ENCODE assay signal across 18 cellular contexts in genomic region chr3:64147211-64147610, GRCh38.
A peak's percentile ranks its signal among the peaks of the same experiment; 100 is the strongest.
DNase-seq lines count a peak whose midpoint lies in the region; ATAC-seq and TF ChIP-seq lines count a peak whose summit lies in the region.
"Had no signal": no experiment of that assay in that cellular context is flagged by ENCODE, and none has a peak within 500 bp of the region (broad histone marks: within the 10 kb centered on the region; RNA-seq: fewer than 3 reads in every experiment).

No MANE protein-coding gene starts in this region.

- H4K20me1 ChIP-seq in mammary epithelial cell (ENCODE audit: insufficient read depth, low read length), result no peaks in the 10 kb centered on the region
- H4K20me1 ChIP-seq: BLaER1 had no signal

- no peaks in the 10 kb centered on the region for H3K9me3 ChIP-seq in mammary epithelial cell (replicated peaks; ENCODE audit: insufficient read depth, low read length)
- no peaks in the 10 kb centered on the region for H3K9me3 ChIP-seq in breast epithelium
- H3K9me3 ChIP-seq: Caco-2 had no signal

- TSS peak; percentile 32 for BruUV-seq in mammary epithelial cell (replicated peaks; lab: Mats Ljungman, UMichigan)

- intact Hi-C loops in mammary epithelial cell (cut with micrococcal nuclease) (no loop called here), breast epithelium (cut with DNase I; ENCODE audit: low total_unique reads) (no loop called here)

- no peak overlapping the region for H2AFZ ChIP-seq in mammary epithelial cell (ENCODE audit: low read depth, low read length)
- H2AFZ ChIP-seq: GM23248 had no signal

- WGBS in mammary epithelial cell (ENCODE audit: low coverage, missing lambda C conversion rate), result 97% methylated on average over 11 of the region's 13 CpGs

- H3K9ac ChIP-seq in mammary epithelial cell (ENCODE audit: insufficient read depth, low read length), result no peak overlapping the region
- H3K9ac ChIP-seq: BLaER1, GM23248 had no signal

- dilution Hi-C loops in mammary epithelial cell (cut with HindIII; ENCODE audit: low sequenced_read_pairs), result no loop called here

- H3K79me2 ChIP-seq in mammary epithelial cell (ENCODE audit: insufficient read depth, low read length), result peaks cover 8% of the 10 kb centered on the region

- in situ Hi-C loops in mammary epithelial cell (cut with MboI; ENCODE audit: low sequenced_read_pairs in 2 of 2), result no loop called here

- H3K9me3 Mint-ChIP-seq in progenitor cell of endocrine pancreas (ENCODE audit: low read depth), result no peaks in the 10 kb centered on the region
- H3K9me3 Mint-ChIP-seq: CD4-positive, CD25-positive, alpha-beta regulatory T cell; CD8-positive, alpha-beta T cell had no signal

- H3K4me1 Mint-ChIP-seq in progenitor cell of endocrine pancreas (ENCODE audit: low read depth), result peaks cover 17% of the 10 kb centered on the region
- H3K4me1 Mint-ChIP-seq: B cell had no signal

- H3K4me1 ChIP-seq in mammary epithelial cell (ENCODE audit: insufficient read depth, low read length), result peaks cover 29% of the 10 kb centered on the region
- peaks cover 0 to 4% of the 10 kb centered on the region in 2 donors for H3K4me1 ChIP-seq in breast epithelium

- POLR2A ChIA-PET in RWPE1 (lab: Yijun Ruan, JAX; ENCODE audit: low non-redundant PET), result no interaction called here

- no peak for DNase-seq in mammary epithelial cell
- DNase-seq in breast epithelium (ENCODE audit: low spot score in 2 of 2), result no peak
- no peak for DNase-seq in RWPE1 (ENCODE audit: low spot score)
- no peak for DNase-seq in progenitor cell of endocrine pancreas (ENCODE audit: low spot score, unreplicated experiment)
- DNase-seq in inferior parietal cortex (ENCODE audit: extremely low spot score), result no peak
- DNase-seq: Caco-2; CD4-positive, CD25-positive, alpha-beta regulatory T cell; CD8-positive, alpha-beta T cell; DMS153; DND-41; GM23248; H7 had no signal

- H3K4me3 ChIP-seq in mammary epithelial cell (replicated peaks in 1 of 3; ENCODE audit: insufficient read depth in 1 of 3, low read depth in 2 of 3, low read length in 3 of 3) (no peak overlapping the region), breast epithelium (no peak overlapping the region)
- H3K4me3 ChIP-seq: BLaER1, GM23248 had no signal

- no peaks in the 10 kb centered on the region for H3K27me3 Mint-ChIP-seq in progenitor cell of endocrine pancreas
- H3K27me3 Mint-ChIP-seq: B cell; CD4-positive, CD25-positive, alpha-beta regulatory T cell had no signal

- H3K27ac Mint-ChIP-seq in progenitor cell of endocrine pancreas, result peak overlapping the region; percentile 49
- H3K27ac Mint-ChIP-seq: B cell; CD4-positive, CD25-positive, alpha-beta regulatory T cell; CD8-positive, alpha-beta T cell had no signal

- H3K4me2 ChIP-seq in mammary epithelial cell (ENCODE audit: insufficient read depth, low read depth, low read length), result no peak overlapping the region
- H3K4me2 ChIP-seq: BLaER1 had no signal

- H3K27me3 ChIP-seq in mammary epithelial cell (ENCODE audit: insufficient read depth, low read length) (no peaks in the 10 kb centered on the region), breast epithelium (no peaks in the 10 kb centered on the region)
- H3K27me3 ChIP-seq: BLaER1 had no signal

- peaks cover 14% of the 10 kb centered on the region for H3K36me3 Mint-ChIP-seq in progenitor cell of endocrine pancreas (ENCODE audit: insufficient read depth)
- H3K36me3 Mint-ChIP-seq: CD4-positive, CD25-positive, alpha-beta regulatory T cell; CD8-positive, alpha-beta T cell had no signal

- no peak overlapping the region for H3K4me3 Mint-ChIP-seq in progenitor cell of endocrine pancreas (ENCODE audit: low read depth)
- H3K4me3 Mint-ChIP-seq: B cell; CD4-positive, CD25-positive, alpha-beta regulatory T cell; CD8-positive, alpha-beta T cell had no signal

- CTCF ChIA-PET in mammary epithelial cell (lab: Charles Lee; ENCODE audit: low non-redundant PET) (no interaction called here), RWPE1 (lab: Yijun Ruan, JAX) (no interaction called here)

- TF ChIP-seq CTCF in mammary epithelial cell (conservative IDR thresholded peaks at IDR 0.05 in 1 of 2, IDR thresholded peaks at IDR 0.05 in 1 of 2; ENCODE audit: extremely low read depth in 1 of 2, insufficient read depth in 1 of 2, low read depth in 1 of 2, low read length in 2 of 2) (no peak), breast epithelium (IDR thresholded peaks at IDR 0.05) (no peak), RWPE1 (conservative IDR thresholded peaks at IDR 0.05; ENCODE audit: low read depth) (no peak), progenitor cell of endocrine pancreas (IDR thresholded peaks at IDR 0.05; ENCODE audit: unreplicated experiment) (no peak)

- no peak for TF ChIP-seq POLR2A in breast epithelium (IDR thresholded peaks at IDR 0.05)

- peaks cover 12% of the 10 kb centered on the region for H3K36me3 ChIP-seq in mammary epithelial cell (ENCODE audit: insufficient read depth, low read length)
- H3K36me3 ChIP-seq in breast epithelium, result no peaks in the 10 kb centered on the region
- H3K36me3 ChIP-seq: BLaER1 had no signal

- ATAC-seq in GM18861 (IDR thresholded peaks at IDR 0.05; ENCODE audit: unreplicated experiment), result no peak
- ATAC-seq: CD8-positive, alpha-beta T cell; HCT116 had no signal

- H3K27ac ChIP-seq in mammary epithelial cell (ENCODE audit: insufficient read depth, low read depth, low read length), result no peak overlapping the region
- no peak overlapping the region for H3K27ac ChIP-seq in breast epithelium
- peak overlapping the region; percentile 64; the same call in 1 of the 2 replicates for H3K27ac ChIP-seq in RWPE1
- H3K27ac ChIP-seq: 22Rv1, BLaER1, C4-2B, GM23248 had no signal
